ENCODE assay signal across 8 cellular contexts in the genomic region with DNA sequence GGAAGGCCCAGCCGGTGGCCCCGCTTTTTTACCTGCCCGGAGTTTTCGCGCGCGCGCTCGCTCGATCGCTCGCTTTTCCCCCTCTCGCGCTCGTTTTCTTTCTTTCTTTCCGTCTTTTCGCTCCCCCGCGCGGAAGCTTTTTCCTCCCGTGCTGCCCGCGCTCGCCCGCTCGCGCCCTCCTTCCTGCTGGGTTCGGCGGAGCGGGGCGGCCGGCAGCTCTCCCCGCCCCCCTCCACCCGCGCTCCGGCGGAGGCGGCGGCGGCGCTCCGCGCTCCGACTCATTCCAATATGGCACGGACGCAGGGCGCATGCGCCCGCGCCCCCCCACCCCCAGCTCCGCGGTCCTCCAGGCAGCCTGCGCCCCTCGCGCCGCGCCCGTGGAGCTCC.
DNase-seq lines count a peak whose midpoint lies in the region; ATAC-seq and TF ChIP-seq lines count a peak whose summit lies in the region.

A gene with protein sequence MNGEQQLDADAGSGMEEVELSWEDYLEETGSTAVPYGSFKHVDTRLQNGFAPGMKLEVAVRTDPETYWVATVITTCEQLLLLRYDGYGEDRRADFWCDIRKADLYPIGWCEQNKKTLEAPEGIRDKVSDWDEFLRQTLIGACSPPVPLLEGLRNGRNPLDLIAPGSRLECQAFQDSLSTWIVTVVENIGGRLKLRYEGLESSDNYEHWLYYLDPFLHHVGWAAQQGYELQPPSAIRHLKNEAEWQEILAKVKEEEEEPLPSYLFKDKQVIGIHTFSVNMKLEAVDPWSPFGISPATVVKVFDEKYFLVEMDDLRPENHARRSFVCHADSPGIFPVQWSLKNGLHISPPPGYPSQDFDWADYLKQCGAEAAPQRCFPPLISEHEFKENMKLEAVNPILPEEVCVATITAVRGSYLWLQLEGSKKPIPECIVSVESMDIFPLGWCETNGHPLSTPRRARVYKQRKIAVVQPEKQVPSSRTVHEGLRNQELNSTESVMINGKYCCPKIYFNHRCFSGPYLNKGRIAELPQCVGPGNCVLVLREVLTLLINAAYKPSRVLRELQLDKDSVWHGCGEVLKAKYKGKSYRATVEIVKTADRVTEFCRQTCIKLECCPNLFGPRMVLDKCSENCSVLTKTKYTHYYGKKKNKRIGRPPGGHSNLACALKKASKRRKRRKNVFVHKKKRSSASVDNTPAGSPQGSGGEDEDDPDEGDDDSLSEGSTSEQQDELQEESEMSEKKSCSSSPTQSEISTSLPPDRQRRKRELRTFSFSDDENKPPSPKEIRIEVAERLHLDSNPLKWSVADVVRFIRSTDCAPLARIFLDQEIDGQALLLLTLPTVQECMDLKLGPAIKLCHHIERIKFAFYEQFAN (minus strand): TSS at position 290 of the 387 bp plus-strand sequence. CDS start 76,945 bp downstream, outside the sequence.

- CTCF ChIA-PET in AG04449 (lab: Yijun Ruan, JAX) = interaction anchor here (0.8 to 1.0 kb wide), 2 partner anchors 10 to 28 kb away, joined by 3 to 4 read pairs; no protein-coding TSS in a partner anchor

- ATAC-seq in GM18520 (IDR thresholded peaks at IDR 0.05; ENCODE audit: unreplicated experiment) = peak; percentile 25
- ATAC-seq in HG03097 (IDR thresholded peaks at IDR 0.05; ENCODE audit: low FRiP score, unreplicated experiment) = peak; percentile 35

- H3K9me3 Mint-ChIP-seq in nephron = no peaks in the 10 kb centered on the region
- no peaks in the 10 kb centered on the region for H3K9me3 Mint-ChIP-seq in stimulated activated naive CD8-positive, alpha-beta T cell treated with anti-CD3 and anti-CD28 coated beads, Interleukin-15, Interleukin-2, amounts not matched to agents 100 ng/mL and 50 ng/mL, for 24 hours

- TF ChIP-seq CTCF in AG04449 (IDR thresholded peaks at IDR 0.05; ENCODE audit: insufficient read depth, low read length, missing control alignments) = no peak
- TF ChIP-seq CTCF in OCI-LY3 (IDR thresholded peaks at IDR 0.05; ENCODE audit: low read depth, low read length) = no peak
- TF ChIP-seq CTCF in fibroblast of pulmonary artery (IDR thresholded peaks at IDR 0.05; ENCODE audit: low read length, missing control alignments) = no peak
- TF ChIP-seq CTCF in nephron (IDR thresholded peaks at IDR 0.05; ENCODE audit: unreplicated experiment in 3 of 3) = no peak

- H3K27ac Mint-ChIP-seq in nephron = peak within 1 kb of the TSS in 2 of 3 experiments; percentile 30 to 76
- H3K27ac Mint-ChIP-seq in stimulated activated naive CD8-positive, alpha-beta T cell treated with anti-CD3 and anti-CD28 coated beads, Interleukin-15, Interleukin-2, amounts not matched to agents 100 ng/mL and 50 ng/mL, for 24 hours = peak within 1 kb of the TSS; percentile 91

- H3K4me3 Mint-ChIP-seq in nephron = peak within 1 kb of the TSS; percentile 89 to 97 (median 93)
- H3K4me3 Mint-ChIP-seq in stimulated activated naive CD8-positive, alpha-beta T cell treated with anti-CD3 and anti-CD28 coated beads, Interleukin-15, Interleukin-2, amounts not matched to agents 100 ng/mL and 50 ng/mL, for 24 hours = peak within 1 kb of the TSS; percentile 92

- H3K9ac ChIP-seq in OCI-LY3 (ENCODE audit: low read length) = peak within 1 kb of the TSS; percentile 98

- peak within 1 kb of the TSS; percentile 92 for H3K4me2 ChIP-seq in OCI-LY3 (ENCODE audit: low read length)

- H3K9me3 ChIP-seq in OCI-LY3 (ENCODE audit: insufficient read depth, low read length) = no peaks in the 10 kb centered on the region

- H3K4me1 Mint-ChIP-seq in nephron = peaks cover 14% of the 10 kb centered on the region
- peaks cover 44% of the 10 kb centered on the region for H3K4me1 Mint-ChIP-seq in stimulated activated naive CD8-positive, alpha-beta T cell treated with anti-CD3 and anti-CD28 coated beads, Interleukin-15, Interleukin-2, amounts not matched to agents 100 ng/mL and 50 ng/mL, for 24 hours (ENCODE audit: low read depth)

- POLR2A ChIA-PET in AG04449 (lab: Yijun Ruan, JAX) = interaction anchor here (0.6 to 0.7 kb wide), 2 partner anchors 11 to 13 kb away, joined by 3 read pairs; no protein-coding TSS in a partner anchor

- H3K27ac ChIP-seq in OCI-LY3 (ENCODE audit: low read length) = peak within 1 kb of the TSS; percentile 78

- no peaks in the 10 kb centered on the region for H4K20me1 ChIP-seq in OCI-LY3 (ENCODE audit: insufficient read depth, low read length)

- H3K79me2 ChIP-seq in OCI-LY3 (ENCODE audit: low read length) = peaks cover 30% of the 10 kb centered on the region

- DNase-seq in AG04449 (ENCODE audit: low read depth, low spot score) (no peak), fibroblast of pulmonary artery (ENCODE audit: low read depth) (peak; percentile 52)
- DNase-seq in activated T-helper 1 cell treated with anti-CD3 and anti-CD28 coated beads, Interleukin-2, amount 50 U/mL, for 16 hours (ENCODE audit: low read depth in 1 of 2, low spot score in 1 of 2) = peak; percentile 53 to 68

- peaks cover 54% of the 10 kb centered on the region for H3K27me3 Mint-ChIP-seq in nephron (ENCODE audit: low read depth)
- peaks cover 7% of the 10 kb centered on the region for H3K27me3 Mint-ChIP-seq in stimulated activated naive CD8-positive, alpha-beta T cell treated with anti-CD3 and anti-CD28 coated beads, Interleukin-15, Interleukin-2, amounts not matched to agents 100 ng/mL and 50 ng/mL, for 24 hours

- H3K4me3 ChIP-seq in AG04449 (ENCODE audit: low read depth, low read length) = peak within 1 kb of the TSS; percentile 69
- H3K4me3 ChIP-seq in OCI-LY3 (ENCODE audit: low read length) = peak within 1 kb of the TSS; percentile 81
- H3K4me3 ChIP-seq in fibroblast of pulmonary artery (replicated peaks; ENCODE audit: low read depth, low read length) = peak within 1 kb of the TSS; percentile 62

- peaks cover 5% of the 10 kb centered on the region; the same call in 1 of the 2 replicates for H3K27me3 ChIP-seq in OCI-LY3 (ENCODE audit: low read depth, low read length)

- H2AFZ ChIP-seq in OCI-LY3 (ENCODE audit: low read depth, low read length) = peak within 1 kb of the TSS; percentile 86

- peaks cover 17% of the 10 kb centered on the region for H3K4me1 ChIP-seq in OCI-LY3 (ENCODE audit: low read length)

- no peaks in the 10 kb centered on the region for H3K36me3 Mint-ChIP-seq in nephron (ENCODE audit: low read depth)
- H3K36me3 Mint-ChIP-seq in stimulated activated naive CD8-positive, alpha-beta T cell treated with anti-CD3 and anti-CD28 coated beads, Interleukin-15, Interleukin-2, amounts not matched to agents 100 ng/mL and 50 ng/mL, for 24 hours (ENCODE audit: low read depth) = no peaks in the 10 kb centered on the region

- no peaks in the 10 kb centered on the region for H3K36me3 ChIP-seq in OCI-LY3 (replicated peaks; ENCODE audit: low read depth, low read length)
